Comparison of ENCODE assay signal across 8 cellular contexts in genomic region chr20:6007094-6007528, GRCh38. TPM values are rescaled to one million over a fixed set of nuclear protein-coding genes. Genes with fewer than 3 reads are reported as not detected.
DNase-seq lines count a peak whose midpoint lies in the region; ATAC-seq, FAIRE-seq and TF ChIP-seq lines count a peak whose summit lies in the region.

No MANE protein-coding gene starts in this region.

- no peak for ATAC-seq in naive thymus-derived CD8-positive, alpha-beta T cell

- peak overlapping the region; percentile 96 for H3K4me3 ChIP-seq in BLaER1
- H3K4me3 ChIP-seq in cardiac fibroblast (replicated peaks in 1 of 2; ENCODE audit: low read depth in 2 of 2, low read length in 2 of 2) = peak overlapping the region; percentile 65 to 76

- H3K27ac ChIP-seq in BLaER1 = no peak overlapping the region; the same call in 1 of the 2 replicates

- no peaks in the 10 kb centered on the region for H3K9me3 ChIP-seq in BLaER1

- TF ChIP-seq POLR2A in H54 (IDR thresholded peaks at IDR 0.05; ENCODE audit: low read depth, low read length) = no peak

- H4K20me1 ChIP-seq in BLaER1 = peaks cover 42% of the 10 kb centered on the region

- H3K27ac Mint-ChIP-seq in IgD-negative memory B cell = peak overlapping the region in 2 of 3 donors; percentile 89 to 91
- peak overlapping the region; percentile 32 to 96 (median 87) for H3K27ac Mint-ChIP-seq in naive thymus-derived CD8-positive, alpha-beta T cell

- peaks cover 25% of the 10 kb centered on the region for H3K36me3 ChIP-seq in BLaER1

- H3K4me1 ChIP-seq in BLaER1 = peaks cover 28% of the 10 kb centered on the region

- DNase-seq in cardiac fibroblast (ENCODE audit: low read depth in 2 of 2) = peak in 1 of 2 donors; percentile 28
- no peak for DNase-seq in naive thymus-derived CD8-positive, alpha-beta T cell
- no peak for DNase-seq in H54 (ENCODE audit: insufficient read length, low spot score)
- DNase-seq in GM10248 (ENCODE audit: extremely low spot score) = no peak
- DNase-seq in midbrain (lab: John Stamatoyannopoulos, UW) = no peak
- no peak for DNase-seq in HPDE6-E6E7 (ENCODE audit: extremely low spot score)

- POLR2A ChIA-PET in naive thymus-derived CD8-positive, alpha-beta T cell (lab: Charles Lee) = no interaction called here
- POLR2A ChIA-PET in GM10248 (lab: Yijun Ruan, JAX) = interaction anchor here (0.6 kb wide), 1 partner anchor 66 kb away, joined by 3 read pairs; no protein-coding TSS in a partner anchor

- no peaks in the 10 kb centered on the region for H3K27me3 ChIP-seq in BLaER1

- H3K4me1 Mint-ChIP-seq in IgD-negative memory B cell = peaks cover 15 to 44% (median 20%) of the 10 kb centered on the region in 3 donors
- peaks cover 8 to 47% (median 41%) of the 10 kb centered on the region in 4 donors for H3K4me1 Mint-ChIP-seq in naive thymus-derived CD8-positive, alpha-beta T cell

- peaks cover 3% of the 10 kb centered on the region for H3K36me3 Mint-ChIP-seq in IgD-negative memory B cell
- peaks cover 3 to 26% (median 7%) of the 10 kb centered on the region in 3 donors for H3K36me3 Mint-ChIP-seq in naive thymus-derived CD8-positive, alpha-beta T cell

- H3K4me2 ChIP-seq in BLaER1 = peak overlapping the region; percentile 86

- FAIRE-seq in H54 (lab: Jason Lieb, UNC) = no peak

- H3K27me3 Mint-ChIP-seq in IgD-negative memory B cell = no peaks in the 10 kb centered on the region
- H3K27me3 Mint-ChIP-seq in naive thymus-derived CD8-positive, alpha-beta T cell = no peaks in the 10 kb centered on the region

- peak overlapping the region; percentile 96 for H3K9ac ChIP-seq in BLaER1

- H3K4me3 Mint-ChIP-seq in IgD-negative memory B cell = peak overlapping the region; percentile 95 to 99 (median 98)
- peak overlapping the region; percentile 89 to 99 (median 97) for H3K4me3 Mint-ChIP-seq in naive thymus-derived CD8-positive, alpha-beta T cell

- CTCF ChIA-PET in GM10248 (lab: Yijun Ruan, JAX) = interaction anchor here (0.9 to 2.4 kb wide), 2 partner anchors 8 to 478 kb away, joined by 3 to 9 read pairs; no protein-coding TSS in a partner anchor

- no peak for TF ChIP-seq CTCF in cardiac fibroblast (IDR thresholded peaks at IDR 0.05; ENCODE audit: low read depth, low read length)
- no peak for TF ChIP-seq CTCF in GM10248 (IDR thresholded peaks at IDR 0.05; ENCODE audit: control extremely low read depth, extremely low read depth, low read depth, missing control alignments)

- H3K9me3 Mint-ChIP-seq in IgD-negative memory B cell = no peaks in the 10 kb centered on the region
- no peaks in the 10 kb centered on the region for H3K9me3 Mint-ChIP-seq in naive thymus-derived CD8-positive, alpha-beta T cell

RNA-seq across cellular contexts. Expression of gene CRLS1, which starts 1.2 kb away (rescaled TPM):
- polyA plus RNA-seq in IgD-negative memory B cell = 24.5 TPM
- total RNA-seq in naive thymus-derived CD8-positive, alpha-beta T cell = 10 to 100 TPM; 24.2 to 24.8 TPM
- 10 to 100 TPM; 35.0 to 51.0 (median 45.1) TPM for polyA plus RNA-seq in naive thymus-derived CD8-positive, alpha-beta T cell

RNA-seq across cellular contexts. Expression of gene LRRN4, which starts 46.7 kb away (rescaled TPM):
- not detected for polyA plus RNA-seq in IgD-negative memory B cell
- total RNA-seq in naive thymus-derived CD8-positive, alpha-beta T cell = not detected
- not detected for polyA plus RNA-seq in naive thymus-derived CD8-positive, alpha-beta T cell

RNA-seq across cellular contexts. Expression of gene MCM8, which starts 56.7 kb away (rescaled TPM):
- polyA plus RNA-seq in IgD-negative memory B cell = 0.93 TPM
- total RNA-seq in naive thymus-derived CD8-positive, alpha-beta T cell = 1 to 10 TPM; 6.3 to 7.4 TPM
- polyA plus RNA-seq in naive thymus-derived CD8-positive, alpha-beta T cell = 1 to 10 TPM in 2 of 3 donors, under 1 TPM in 1; 0.55 to 2.5 (median 1.0) TPM

RNA-seq across cellular contexts. Expression of gene TRMT6, which starts 56.8 kb away (rescaled TPM):
- 13.3 TPM for polyA plus RNA-seq in IgD-negative memory B cell
- total RNA-seq in naive thymus-derived CD8-positive, alpha-beta T cell = 10 to 100 TPM; 17.0 to 17.3 TPM
- 10 to 100 TPM; 10.3 to 11.2 (median 10.3) TPM for polyA plus RNA-seq in naive thymus-derived CD8-positive, alpha-beta T cell
